Comparison of ENCODE assay signal across 8 cellular contexts in genomic region chr16:17224859-17225258, GRCh38.
A peak's percentile ranks its signal among the peaks of the same experiment; 100 is the strongest.
DNase-seq lines count a peak whose midpoint lies in the region; ATAC-seq and TF ChIP-seq lines count a peak whose summit lies in the region.

No MANE protein-coding gene starts in this region.

- CTCF ChIA-PET in AG04450 (lab: Charles Lee), result interaction anchor here (0.9 to 1.4 kb wide), 2 partner anchors 354 kb away, joined by 3 read pairs; no protein-coding TSS in a partner anchor
- CTCF ChIA-PET in activated CD8-positive, alpha-beta T cell treated with anti-CD3 and anti-CD28 coated beads, Interleukin-2, amount 10 ng/mL, durations not matched to agents 7 days and 5 days (lab: Charles Lee), result interaction anchor here (0.6 to 1.4 kb wide), 4 partner anchors 10 to 355 kb away, joined by 3 read pairs; no protein-coding TSS in a partner anchor

- no peak overlapping the region for H3K27ac ChIP-seq in AG04450 (ENCODE audit: low read depth, low read length)

- H3K4me1 Mint-ChIP-seq in activated CD8-positive, alpha-beta T cell treated with anti-CD3 and anti-CD28 coated beads, Interleukin-2, amount 10 ng/mL, durations not matched to agents 7 days and 5 days (ENCODE audit: low read depth), result peaks cover 65% of the 10 kb centered on the region

- in situ Hi-C loops in KBM-7 (cut with MboI; ENCODE audit: low pct_unique_long_range_greater_than_20kb, low sequenced_read_pairs), result no loop called here

- no peak overlapping the region for H3K4me3 ChIP-seq in AG04450 (ENCODE audit: low read depth, low read length)

- peak; percentile 89 for ATAC-seq in activated CD8-positive, alpha-beta T cell treated with anti-CD3 and anti-CD28 coated beads, Interleukin-2, amount 10 ng/mL, durations not matched to agents 7 days and 5 days
- peak; percentile 49 for ATAC-seq in left lobe of liver

- H3K27me3 Mint-ChIP-seq in activated CD8-positive, alpha-beta T cell treated with anti-CD3 and anti-CD28 coated beads, Interleukin-2, amount 10 ng/mL, durations not matched to agents 7 days and 5 days (ENCODE audit: low read depth), result no peaks in the 10 kb centered on the region

- peak overlapping the region; percentile 36 for H3K4me3 Mint-ChIP-seq in activated CD8-positive, alpha-beta T cell treated with anti-CD3 and anti-CD28 coated beads, Interleukin-2, amount 10 ng/mL, durations not matched to agents 7 days and 5 days

- peaks cover 75% of the 10 kb centered on the region for H3K36me3 Mint-ChIP-seq in activated CD8-positive, alpha-beta T cell treated with anti-CD3 and anti-CD28 coated beads, Interleukin-2, amount 10 ng/mL, durations not matched to agents 7 days and 5 days (ENCODE audit: low read depth)

- H3K27ac Mint-ChIP-seq in activated CD8-positive, alpha-beta T cell treated with anti-CD3 and anti-CD28 coated beads, Interleukin-2, amount 10 ng/mL, durations not matched to agents 7 days and 5 days, result peak overlapping the region; percentile 83

- H3K27me3 ChIP-seq in AG04450 (ENCODE audit: control insufficient read depth, insufficient read depth, low read length), result no peaks in the 10 kb centered on the region

- TF ChIP-seq CTCF in AG04450 (IDR thresholded peaks at IDR 0.05; ENCODE audit: low read depth, low read length), result no peak

- POLR2A ChIA-PET in AG04450 (lab: Yijun Ruan, JAX), result no interaction called here
- POLR2A ChIA-PET in activated CD8-positive, alpha-beta T cell treated with anti-CD3 and anti-CD28 coated beads, Interleukin-2, amount 10 ng/mL, durations not matched to agents 7 days and 5 days (lab: Charles Lee), result no interaction called here

- H3K9me3 ChIP-seq in AG04450 (ENCODE audit: control insufficient read depth, insufficient read depth, low read length), result no peaks in the 10 kb centered on the region

- DNase-seq in AG04450 (ENCODE audit: low read depth, low spot score) (peak; percentile 71), KBM-7 (peak; percentile 92), left lobe of liver (ENCODE audit: low spot score) (no peak), ureter (ENCODE audit: low spot score) (peak; percentile 75), iPS-NIHi7 (ENCODE audit: extremely low spot score) (no peak), NCI-H345 (lab: John Stamatoyannopoulos, UW) (no peak)
- DNase-seq in activated CD8-positive, alpha-beta T cell treated with anti-CD3 and anti-CD28 coated beads, Interleukin-2, amount 10 ng/mL, durations not matched to agents 7 days and 5 days, result peak; percentile 79
- no peak for DNase-seq in stimulated activated CD4-positive, alpha-beta T cell treated with anti-CD3 and anti-CD28 coated beads, Interleukin-4, amount 100 ng/mL, for 1 hour

- no peaks in the 10 kb centered on the region for H3K9me3 Mint-ChIP-seq in activated CD8-positive, alpha-beta T cell treated with anti-CD3 and anti-CD28 coated beads, Interleukin-2, amount 10 ng/mL, durations not matched to agents 7 days and 5 days (ENCODE audit: insufficient read depth)

Comparison
In these comparisons a context has a peak if more than half of its experiments do, and no peak if none do; other contexts are left out.
1. DNase-seq: peak in AG04450 (single experiment), KBM-7 (single experiment), activated CD8-positive, alpha-beta T cell treated with anti-CD3 and anti-CD28 coated beads, Interleukin-2, amount 10 ng/mL, durations not matched to agents 7 days and 5 days (single experiment) and ureter (single experiment); none in left lobe of liver (single experiment), iPS-NIHi7 (single experiment), NCI-H345 (single experiment) and stimulated activated CD4-positive, alpha-beta T cell treated with anti-CD3 and anti-CD28 coated beads, Interleukin-4, amount 100 ng/mL, for 1 hour (single experiment).